1 cellular context compared by ENCODE assay signal in the genomic region with DNA sequence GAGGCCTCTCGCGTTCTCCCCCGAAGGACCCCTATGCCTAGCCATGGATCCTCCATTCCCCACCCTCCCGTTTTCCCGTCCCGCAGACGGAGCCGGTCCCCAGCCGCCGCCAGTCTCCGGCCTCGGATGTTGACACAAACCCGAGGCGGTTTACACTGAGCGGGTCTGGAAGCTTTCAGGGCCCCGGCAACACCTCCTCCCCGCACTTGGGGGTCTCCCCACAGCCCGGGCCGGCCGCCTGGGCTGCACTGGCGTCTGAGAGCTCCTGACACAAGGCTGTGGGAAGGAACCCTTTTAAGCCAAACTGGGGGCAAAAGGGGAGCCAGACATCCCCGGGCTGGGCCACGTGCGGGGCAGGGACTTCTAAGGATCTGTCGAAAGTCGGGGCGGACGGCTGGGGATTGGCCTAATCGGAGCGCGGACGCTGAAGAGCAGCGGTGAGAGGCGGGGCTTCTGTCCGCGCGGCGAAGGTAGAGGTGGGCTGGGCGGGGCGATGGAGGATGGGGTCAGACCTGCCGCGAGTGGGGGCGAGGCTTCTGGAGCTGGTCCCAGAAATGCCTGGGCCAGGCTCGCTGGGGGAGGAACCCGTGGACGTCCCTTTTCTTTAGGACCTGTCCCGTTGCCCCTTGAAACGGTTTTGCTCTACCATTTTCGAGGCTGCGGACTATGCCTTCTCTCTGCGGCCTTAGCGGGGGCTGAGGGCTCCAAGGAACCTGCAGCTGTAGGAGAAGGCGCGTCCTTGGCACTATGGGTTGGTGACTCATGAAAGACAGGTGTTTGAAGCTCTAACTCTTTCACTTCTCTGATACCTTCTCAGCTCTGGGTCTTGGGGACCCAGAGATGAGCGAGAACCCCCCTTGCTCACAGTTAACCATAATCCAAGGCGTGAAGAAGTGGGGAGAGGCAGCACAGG.
TF ChIP-seq lines count a peak whose summit lies in the region.

No MANE protein-coding gene starts in this region.

TF ChIP-seq in HepG2, 621 proteins besides CTCF, POLR2A, EP300 and RAD21:
- no peak for TF ChIP-seq ISL2 (CRISPR knock-in tag; IDR thresholded peaks at IDR 0.05)
- TF ChIP-seq TBP (CRISPR knock-in tag; IDR thresholded peaks at IDR 0.05) = no peak
- TF ChIP-seq, protein P1, sequence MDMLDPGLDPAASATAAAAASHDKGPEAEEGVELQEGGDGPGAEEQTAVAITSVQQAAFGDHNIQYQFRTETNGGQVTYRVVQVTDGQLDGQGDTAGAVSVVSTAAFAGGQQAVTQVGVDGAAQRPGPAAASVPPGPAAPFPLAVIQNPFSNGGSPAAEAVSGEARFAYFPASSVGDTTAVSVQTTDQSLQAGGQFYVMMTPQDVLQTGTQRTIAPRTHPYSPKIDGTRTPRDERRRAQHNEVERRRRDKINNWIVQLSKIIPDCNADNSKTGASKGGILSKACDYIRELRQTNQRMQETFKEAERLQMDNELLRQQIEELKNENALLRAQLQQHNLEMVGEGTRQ (IDR thresholded peaks at IDR 0.05; ENCODE audit: low read depth, low read length) = no peak
- TF ChIP-seq, protein P1 (CRISPR knock-in tag; IDR thresholded peaks at IDR 0.05; ENCODE audit: borderline replicate concordance) = no peak
- TF ChIP-seq ZNF556 (CRISPR knock-in tag; IDR thresholded peaks at IDR 0.05; ENCODE audit: borderline replicate concordance) = no peak
- TF ChIP-seq, protein P2, sequence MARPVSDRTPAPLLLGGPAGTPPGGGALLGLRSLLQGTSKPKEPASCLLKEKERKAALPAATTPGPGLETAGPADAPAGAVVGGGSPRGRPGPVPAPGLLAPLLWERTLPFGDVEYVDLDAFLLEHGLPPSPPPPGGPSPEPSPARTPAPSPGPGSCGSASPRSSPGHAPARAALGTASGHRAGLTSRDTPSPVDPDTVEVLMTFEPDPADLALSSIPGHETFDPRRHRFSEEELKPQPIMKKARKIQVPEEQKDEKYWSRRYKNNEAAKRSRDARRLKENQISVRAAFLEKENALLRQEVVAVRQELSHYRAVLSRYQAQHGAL (CRISPR knock-in tag; IDR thresholded peaks at IDR 0.05; ENCODE audit: not compliant biosample characterization) = no peak
- no peak for TF ChIP-seq ZNF564 (CRISPR knock-in tag; IDR thresholded peaks at IDR 0.05)
- no peak for TF ChIP-seq TCF12 (IDR thresholded peaks at IDR 0.05)
- no peak for TF ChIP-seq TCF12 (CRISPR knock-in tag; IDR thresholded peaks at IDR 0.05)
- TF ChIP-seq, protein P3, sequence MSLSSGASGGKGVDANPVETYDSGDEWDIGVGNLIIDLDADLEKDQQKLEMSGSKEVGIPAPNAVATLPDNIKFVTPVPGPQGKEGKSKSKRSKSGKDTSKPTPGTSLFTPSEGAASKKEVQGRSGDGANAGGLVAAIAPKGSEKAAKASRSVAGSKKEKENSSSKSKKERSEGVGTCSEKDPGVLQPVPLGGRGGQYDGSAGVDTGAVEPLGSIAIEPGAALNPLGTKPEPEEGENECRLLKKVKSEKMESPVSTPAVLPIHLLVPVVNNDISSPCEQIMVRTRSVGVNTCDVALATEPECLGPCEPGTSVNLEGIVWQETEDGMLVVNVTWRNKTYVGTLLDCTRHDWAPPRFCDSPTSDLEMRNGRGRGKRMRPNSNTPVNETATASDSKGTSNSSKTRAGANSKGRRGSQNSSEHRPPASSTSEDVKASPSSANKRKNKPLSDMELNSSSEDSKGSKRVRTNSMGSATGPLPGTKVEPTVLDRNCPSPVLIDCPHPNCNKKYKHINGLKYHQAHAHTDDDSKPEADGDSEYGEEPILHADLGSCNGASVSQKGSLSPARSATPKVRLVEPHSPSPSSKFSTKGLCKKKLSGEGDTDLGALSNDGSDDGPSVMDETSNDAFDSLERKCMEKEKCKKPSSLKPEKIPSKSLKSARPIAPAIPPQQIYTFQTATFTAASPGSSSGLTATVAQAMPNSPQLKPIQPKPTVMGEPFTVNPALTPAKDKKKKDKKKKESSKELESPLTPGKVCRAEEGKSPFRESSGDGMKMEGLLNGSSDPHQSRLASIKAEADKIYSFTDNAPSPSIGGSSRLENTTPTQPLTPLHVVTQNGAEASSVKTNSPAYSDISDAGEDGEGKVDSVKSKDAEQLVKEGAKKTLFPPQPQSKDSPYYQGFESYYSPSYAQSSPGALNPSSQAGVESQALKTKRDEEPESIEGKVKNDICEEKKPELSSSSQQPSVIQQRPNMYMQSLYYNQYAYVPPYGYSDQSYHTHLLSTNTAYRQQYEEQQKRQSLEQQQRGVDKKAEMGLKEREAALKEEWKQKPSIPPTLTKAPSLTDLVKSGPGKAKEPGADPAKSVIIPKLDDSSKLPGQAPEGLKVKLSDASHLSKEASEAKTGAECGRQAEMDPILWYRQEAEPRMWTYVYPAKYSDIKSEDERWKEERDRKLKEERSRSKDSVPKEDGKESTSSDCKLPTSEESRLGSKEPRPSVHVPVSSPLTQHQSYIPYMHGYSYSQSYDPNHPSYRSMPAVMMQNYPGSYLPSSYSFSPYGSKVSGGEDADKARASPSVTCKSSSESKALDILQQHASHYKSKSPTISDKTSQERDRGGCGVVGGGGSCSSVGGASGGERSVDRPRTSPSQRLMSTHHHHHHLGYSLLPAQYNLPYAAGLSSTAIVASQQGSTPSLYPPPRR (CRISPR knock-in tag; IDR thresholded peaks at IDR 0.05; ENCODE audit: borderline replicate concordance) = no peak
- TF ChIP-seq ZNF446 (CRISPR knock-in tag; IDR thresholded peaks at IDR 0.05) = no peak
- no peak for TF ChIP-seq BRCA1 (CRISPR knock-in tag; IDR thresholded peaks at IDR 0.05)
- TF ChIP-seq, protein P4, sequence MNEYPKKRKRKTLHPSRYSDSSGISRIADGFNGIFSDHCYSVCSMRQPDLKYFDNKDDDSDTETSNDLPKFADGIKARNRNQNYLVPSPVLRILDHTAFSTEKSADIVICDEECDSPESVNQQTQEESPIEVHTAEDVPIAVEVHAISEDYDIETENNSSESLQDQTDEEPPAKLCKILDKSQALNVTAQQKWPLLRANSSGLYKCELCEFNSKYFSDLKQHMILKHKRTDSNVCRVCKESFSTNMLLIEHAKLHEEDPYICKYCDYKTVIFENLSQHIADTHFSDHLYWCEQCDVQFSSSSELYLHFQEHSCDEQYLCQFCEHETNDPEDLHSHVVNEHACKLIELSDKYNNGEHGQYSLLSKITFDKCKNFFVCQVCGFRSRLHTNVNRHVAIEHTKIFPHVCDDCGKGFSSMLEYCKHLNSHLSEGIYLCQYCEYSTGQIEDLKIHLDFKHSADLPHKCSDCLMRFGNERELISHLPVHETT (CRISPR knock-in tag; conservative IDR thresholded peaks at IDR 0.05) = no peak
- TF ChIP-seq ZNF496 (CRISPR knock-in tag; IDR thresholded peaks at IDR 0.05; ENCODE audit: insufficient replicate concordance) = no peak
- TF ChIP-seq GPN1 (CRISPR knock-in tag; IDR thresholded peaks at IDR 0.05; ENCODE audit: borderline replicate concordance) = no peak
- TF ChIP-seq PAF1 (CRISPR knock-in tag; IDR thresholded peaks at IDR 0.05) = no peak
- no peak for TF ChIP-seq ZNF709 (CRISPR knock-in tag; IDR thresholded peaks at IDR 0.05)
